Comparison of ENCODE assay signal across 1 cellular context in genomic region chr1:40451238-40451585, GRCh38.
TF ChIP-seq lines count a peak whose summit lies in the region.

No MANE protein-coding gene starts in this region.

TF ChIP-seq in GM12878, 131 proteins besides CTCF, POLR2A, EP300 and RAD21:
- TF ChIP-seq SMAD1 (IDR thresholded peaks at IDR 0.05; ENCODE audit: low read depth, partially characterized antibody) (no peak), CREB1 (IDR thresholded peaks at IDR 0.05; ENCODE audit: low read depth) (peak; percentile 4; the same call in 1 of the 2 replicates), ESRRA (IDR thresholded peaks at IDR 0.05; ENCODE audit: low read length) (no peak), NBN (IDR thresholded peaks at IDR 0.05) (peak; percentile 59; the same call in 1 of the 2 replicates), MTA2 (IDR thresholded peaks at IDR 0.05; ENCODE audit: low read depth) (no peak), IKZF1 (conservative IDR thresholded peaks at IDR 0.05) (0 out of 2 replicates have a peak, but pooled peaks have one; percentile 1), RB1 (IDR thresholded peaks at IDR 0.05; ENCODE audit: borderline replicate concordance) (no peak), CHD1 (IDR thresholded peaks at IDR 0.05; ENCODE audit: low read depth, low read length) (no peak), ZBED1 (IDR thresholded peaks at IDR 0.05; ENCODE audit: borderline replicate concordance) (0 out of 2 replicates have a peak, but pooled peaks have one; percentile 13), ATF7 (IDR thresholded peaks at IDR 0.05; ENCODE audit: low read depth) (0 out of 2 replicates have a peak, but pooled peaks have one; percentile 46), CHD2 (IDR thresholded peaks at IDR 0.05; ENCODE audit: borderline replicate concordance, low read depth, low read length) (no peak), EGR1 (IDR thresholded peaks at IDR 0.05; ENCODE audit: borderline replicate concordance in 1 of 2, low read depth in 2 of 2, low read length in 2 of 2) (no peak), HSF1 (IDR thresholded peaks at IDR 0.05; ENCODE audit: low read depth, low read length) (no peak)
TF ChIP-seq in GM12878: peak in this region for 5.
